2 cellular contexts compared by ENCODE assay signal in genomic region chr17:45313927-45314760, GRCh38.
A peak's percentile ranks its signal among the peaks of the same experiment; 100 is the strongest.
TF ChIP-seq lines count a peak whose summit lies in the region.

No MANE protein-coding gene starts in this region.

TF ChIP-seq in A549, 52 proteins besides CTCF, POLR2A, EP300 and RAD21:
- TF ChIP-seq MAFK (IDR thresholded peaks at IDR 0.05; ENCODE audit: partially characterized antibody) (peak; percentile 41), USF2 (IDR thresholded peaks at IDR 0.05) (no peak), RARB (CRISPR knock-in tag; IDR thresholded peaks at IDR 0.05) (0 out of 2 replicates have a peak, but pooled peaks have one; percentile 33)

TF ChIP-seq in GM12878, 131 proteins besides CTCF, POLR2A, EP300 and RAD21:
- TF ChIP-seq E4F1 (IDR thresholded peaks at IDR 0.05; ENCODE audit: borderline replicate concordance, partially characterized antibody), result no peak
- TF ChIP-seq POLR2AphosphoS5 (IDR thresholded peaks at IDR 0.05; ENCODE audit: low read length), result 0 out of 2 replicates have a peak, but pooled peaks have one; percentile 6
- TF ChIP-seq YY1 (IDR thresholded peaks at IDR 0.05; ENCODE audit: low read depth, low read length), result no peak
- TF ChIP-seq SPI1 (IDR thresholded peaks at IDR 0.05; ENCODE audit: borderline replicate concordance, insufficient read depth, low read depth, low read length), result 0 out of 2 replicates have a peak, but pooled peaks have one; percentile 5
- no peak for TF ChIP-seq IRF5 (IDR thresholded peaks at IDR 0.05; ENCODE audit: borderline replicate concordance)
- no peak for TF ChIP-seq IRF3 (IDR thresholded peaks at IDR 0.05)
- 0 out of 3 replicates have a peak, but pooled peaks have one; percentile 61 for TF ChIP-seq POU2F2 (IDR thresholded peaks at IDR 0.05; ENCODE audit: borderline replicate concordance, low read depth, low read length)
- TF ChIP-seq ETV6 (conservative IDR thresholded peaks at IDR 0.05 in 1 of 2, IDR thresholded peaks at IDR 0.05 in 1 of 2; ENCODE audit: borderline replicate concordance in 1 of 2, low read depth in 1 of 2), result no peak
- no peak for TF ChIP-seq ZNF217 (IDR thresholded peaks at IDR 0.05)
- TF ChIP-seq IKZF1 (conservative IDR thresholded peaks at IDR 0.05), result 0 out of 2 replicates have a peak, but pooled peaks have one; percentile 7
- no peak for TF ChIP-seq RAD51 (IDR thresholded peaks at IDR 0.05)
- no peak for TF ChIP-seq SMAD5 (IDR thresholded peaks at IDR 0.05; ENCODE audit: low read depth)
- TF ChIP-seq ZNF24 (IDR thresholded peaks at IDR 0.05), result 0 out of 2 replicates have a peak, but pooled peaks have one; percentile 7
- TF ChIP-seq ZNF687 (IDR thresholded peaks at IDR 0.05), result no peak
- TF ChIP-seq MTA3 (IDR thresholded peaks at IDR 0.05; ENCODE audit: borderline replicate concordance, low read length), result 0 out of 2 replicates have a peak, but pooled peaks have one; percentile 5
- TF ChIP-seq BMI1 (IDR thresholded peaks at IDR 0.05; ENCODE audit: borderline replicate concordance), result no peak
- no peak for TF ChIP-seq BCL11A (IDR thresholded peaks at IDR 0.05; ENCODE audit: low read depth, low read length)
- TF ChIP-seq RCOR1 (conservative IDR thresholded peaks at IDR 0.05; ENCODE audit: low read depth, low read length), result no peak
- TF ChIP-seq RUNX3 (IDR thresholded peaks at IDR 0.05; ENCODE audit: low read length), result peak; percentile 31; the same call in 1 of the 2 replicates
- 0 out of 2 replicates have a peak, but pooled peaks have one; percentile 37 for TF ChIP-seq ATF2 (IDR thresholded peaks at IDR 0.05; ENCODE audit: low read length)
